ENCODE assay signal across 27 cellular contexts in the genomic region with DNA sequence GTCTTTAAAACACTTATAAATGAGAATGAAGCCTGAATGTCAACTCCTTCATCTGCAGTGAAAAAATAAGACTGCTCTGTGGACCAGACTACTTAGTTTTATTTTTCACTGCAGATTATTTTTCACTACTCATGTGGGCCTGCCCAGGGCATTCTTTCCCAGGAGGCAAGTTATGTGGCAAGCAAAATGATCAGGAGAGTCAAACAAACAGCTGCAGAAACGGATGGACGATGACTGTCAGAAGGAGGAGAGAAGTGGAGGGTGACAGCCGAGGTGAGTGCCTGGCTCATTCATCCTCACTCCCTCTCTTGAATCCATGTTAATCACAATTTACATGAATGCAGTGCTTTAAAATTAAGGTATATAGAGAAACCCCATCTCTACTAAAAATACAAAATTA.
"Had no signal": no experiment of that assay in that cellular context is flagged by ENCODE, and none has a peak within 500 bp of the region (broad histone marks: within the 10 kb centered on the region; RNA-seq: fewer than 3 reads in every experiment).

No MANE protein-coding gene starts in this region.

- H3K27ac Mint-ChIP-seq: activated CD4-positive, alpha-beta T cell treated with anti-CD3 and anti-CD28 coated beads for 36 hours; activated CD4-positive, alpha-beta T cell treated with anti-CD3 and anti-CD28 coated beads, Interleukin-2, amount 10 ng/mL, durations not matched to agents 24 days and 14 days; activated CD8-positive, alpha-beta T cell treated with anti-CD3 and anti-CD28 coated beads for 36 hours; activated naive CD8-positive, alpha-beta T cell; activated T-helper 17 cell treated with anti-CD3 and anti-CD28 coated beads, Interleukin-2, amount 50 U/mL, for 72 hours had no signal

- H3K27me3 Mint-ChIP-seq: activated CD4-positive, alpha-beta T cell treated with anti-CD3 and anti-CD28 coated beads for 36 hours; activated CD8-positive, alpha-beta T cell treated with anti-CD3 and anti-CD28 coated beads for 36 hours; activated naive CD8-positive, alpha-beta T cell; activated T-helper 17 cell treated with anti-CD3 and anti-CD28 coated beads, Interleukin-2, amount 50 U/mL, for 72 hours had no signal

- H3K9me3 Mint-ChIP-seq: activated CD4-positive, alpha-beta T cell treated with anti-CD3 and anti-CD28 coated beads, Interleukin-2, amount 10 ng/mL, durations not matched to agents 24 days and 14 days; activated CD8-positive, alpha-beta T cell treated with anti-CD3 and anti-CD28 coated beads for 36 hours; activated T-cell treated with anti-CD3 and anti-CD28 coated beads, Interleukin-2, amount 50 U/mL, for 4 hours; activated T-helper 17 cell treated with anti-CD3 and anti-CD28 coated beads, Interleukin-2, amount 50 U/mL, for 72 hours had no signal

- H3K36me3 ChIP-seq: colonic mucosa, esophagus squamous epithelium, gastroesophageal sphincter had no signal

- H3K27me3 ChIP-seq: body of pancreas, colonic mucosa, esophagus squamous epithelium, gastroesophageal sphincter had no signal

- H3K4me1 Mint-ChIP-seq: activated CD4-positive, alpha-beta T cell treated with anti-CD3 and anti-CD28 coated beads for 36 hours; activated T-helper 17 cell treated with anti-CD3 and anti-CD28 coated beads, Interleukin-2, amount 50 U/mL, for 72 hours had no signal

- H3K9me3 ChIP-seq: body of pancreas, colonic mucosa, esophagus squamous epithelium, gastroesophageal sphincter had no signal

- H3K36me3 Mint-ChIP-seq: activated naive CD8-positive, alpha-beta T cell had no signal

- FAIRE-seq: endometrium, endothelial cell of umbilical vein had no signal

- H3K27ac ChIP-seq: body of pancreas, colonic mucosa, epithelial cell of prostate, esophagus squamous epithelium, gastroesophageal sphincter had no signal

- H3K4me3 Mint-ChIP-seq: activated CD4-positive, alpha-beta T cell treated with anti-CD3 and anti-CD28 coated beads for 36 hours; activated CD4-positive, alpha-beta T cell treated with anti-CD3 and anti-CD28 coated beads, Interleukin-2, amount 10 ng/mL, durations not matched to agents 24 days and 14 days; activated CD8-positive, alpha-beta T cell treated with anti-CD3 and anti-CD28 coated beads for 36 hours; activated naive CD8-positive, alpha-beta T cell; activated T-cell treated with anti-CD3 and anti-CD28 coated beads, Interleukin-2, amount 50 U/mL, for 4 hours; activated T-helper 17 cell treated with anti-CD3 and anti-CD28 coated beads, Interleukin-2, amount 50 U/mL, for 72 hours had no signal

- H3K4me3 ChIP-seq: body of pancreas, colonic mucosa, esophagus squamous epithelium, gastroesophageal sphincter had no signal

- DNase-seq: activated CD4-positive, alpha-beta T cell treated with anti-CD3 and anti-CD28 coated beads for 36 hours; activated CD4-positive, alpha-beta T cell treated with anti-CD3 and anti-CD28 coated beads, Interleukin-2, amount 10 ng/mL, durations not matched to agents 24 days and 14 days; activated CD4-positive, alpha-beta T cell treated with anti-CD3 and anti-CD28 coated beads, Interleukin-2, amount 50 U/mL, for 4 hours; activated CD4-positive, CD25-positive, alpha-beta regulatory T cell; activated CD4-positive, CD25-positive, alpha-beta regulatory T cell treated with anti-CD3 and anti-CD28 coated beads, Interleukin-2, amount 50 U/mL, for 72 hours; activated CD8-positive, alpha-beta memory T cell treated with anti-CD3 and anti-CD28 coated beads for 24 hours; activated CD8-positive, alpha-beta T cell treated with anti-CD3 and anti-CD28 coated beads for 36 hours; activated effector memory CD4-positive, alpha-beta T cell treated with Interleukin-2 at 50 U/mL for 16 hours; activated gamma-delta T cell treated with Interleukin-2 at 50 U/mL for 16 hours; activated naive CD4-positive, alpha-beta T cell treated with anti-CD3 and anti-CD28 coated beads, Interleukin-2, amount 50 U/mL, for 16 hours; activated naive CD4-positive, alpha-beta T cell treated with Interleukin-2 at 50 U/mL for 16 hours; activated T-cell treated with anti-CD3 and anti-CD28 coated beads, Interleukin-2, amount 50 U/mL, for 4 hours; amygdala; aorta; body of pancreas; caudate nucleus; colonic mucosa; effector CD8-positive, alpha-beta T cell; esophagus squamous epithelium; foreskin melanocyte; T-helper 2 cell had no signal

- H3K4me1 ChIP-seq: body of pancreas, gastroesophageal sphincter had no signal
